17 cellular contexts compared by ENCODE assay signal in the genomic region with DNA sequence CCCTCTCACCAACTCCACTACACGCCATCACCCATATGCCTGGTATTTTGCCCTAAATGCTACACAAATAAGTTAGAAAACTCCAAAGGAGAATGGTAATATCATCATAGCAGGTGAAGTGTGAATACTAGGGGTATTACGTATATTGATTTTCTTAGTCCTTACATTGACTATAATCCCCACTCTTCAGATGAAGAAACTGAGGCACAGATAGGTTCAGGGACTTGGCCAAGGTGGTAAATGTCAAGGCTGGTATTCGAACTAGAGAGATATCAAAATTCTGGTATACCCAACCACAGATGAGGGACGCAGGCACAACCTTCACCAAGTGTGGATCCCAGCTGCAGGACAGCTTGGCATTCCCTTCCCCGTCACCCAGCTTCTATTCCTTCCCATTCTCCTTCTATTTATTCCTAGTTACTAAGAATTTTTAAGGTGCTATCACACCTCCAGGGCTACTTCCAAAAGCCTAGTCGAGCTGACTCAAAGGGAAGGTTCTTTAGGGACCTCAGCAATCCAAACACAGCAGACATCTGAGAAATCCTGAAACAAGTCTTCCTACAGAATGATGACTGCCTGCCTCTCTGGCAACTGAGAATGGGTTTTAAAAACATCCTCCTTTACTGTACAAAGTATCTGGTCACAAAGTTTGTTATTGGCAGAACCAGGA. TPM values are rescaled to one million over a fixed set of nuclear protein-coding genes. Genes with fewer than 3 reads are reported as not detected.
DNase-seq lines count a peak whose midpoint lies in the region; ATAC-seq and TF ChIP-seq lines count a peak whose summit lies in the region.
"Had no signal": no experiment of that assay in that cellular context is flagged by ENCODE, and none has a peak within 500 bp of the region (broad histone marks: within the 10 kb centered on the region; RNA-seq: fewer than 3 reads in every experiment).

No MANE protein-coding gene starts in this region.

- no peak for TF ChIP-seq RAD21 in IMR-90 (IDR thresholded peaks at IDR 0.05; ENCODE audit: low read length)

- peaks cover 17% of the 10 kb centered on the region for H3K9me1 ChIP-seq in IMR-90 (ENCODE audit: insufficient read depth, low read length)

- no peak for DNase-seq in T-helper 2 cell treated with Interferon-gamma antibody and Interleukin-4, amounts not matched to agents 5 μg/mL and 100 μg/mL, for 36 hours (ENCODE audit: low spot score)
- no peak for DNase-seq in T-helper 2 cell
- no peak for DNase-seq in IMR-90
- no peak for DNase-seq in central memory CD8-positive, alpha-beta T cell (ENCODE audit: low spot score in 2 of 2)
- DNase-seq in smooth muscle cell (lab: John Stamatoyannopoulos, UW; ENCODE audit: unreplicated experiment): no peak
- DNase-seq in foreskin keratinocyte: no peak
- DNase-seq in NCI-H526 treated with DMSO at 0.1 percent for 48 hours (lab: John Stamatoyannopoulos, UW): no peak
- no peak for DNase-seq in DMS153 treated with DMSO at 0.1 percent for 48 hours (lab: John Stamatoyannopoulos, UW; ENCODE audit: unreplicated experiment)
- DNase-seq: 8988T; activated CD8-positive, alpha-beta memory T cell treated with anti-CD3 and anti-CD28 coated beads for 24 hours; activated naive CD4-positive, alpha-beta T cell treated with anti-CD3 and anti-CD28 coated beads, Interleukin-2, amount 50 U/mL, for 16 hours; foreskin melanocyte; KBM-7; NCI-H1105; NCI-H2227 treated with DMSO at 0.1 percent for 48 hours; occipital lobe; SJCRH30 had no signal

- H2BK5ac ChIP-seq in IMR-90 (ENCODE audit: low read depth, low read length, poor library complexity, severe bottlenecking): no peak overlapping the region

- H3K27me3 Mint-ChIP-seq in T-helper 2 cell treated with Interferon-gamma antibody and Interleukin-4, amounts not matched to agents 5 μg/mL and 100 μg/mL, for 36 hours (ENCODE audit: low read depth): no peaks in the 10 kb centered on the region
- H3K27me3 Mint-ChIP-seq in central memory CD8-positive, alpha-beta T cell: no peaks in the 10 kb centered on the region

- 0 out of 3 replicates have a peak overlapping the region, but pooled peaks have one; percentile 49 for H2BK15ac ChIP-seq in IMR-90 (ENCODE audit: low read depth, low read length)

- H3K4me1 ChIP-seq in IMR-90 (ENCODE audit: control insufficient read depth, insufficient read depth, low read length): peaks cover 23% of the 10 kb centered on the region
- peaks cover 40% of the 10 kb centered on the region for H3K4me1 ChIP-seq in smooth muscle cell (ENCODE audit: low read depth)
- H3K4me1 ChIP-seq in foreskin keratinocyte: peaks cover 30% of the 10 kb centered on the region

- intact Hi-C loops in IMR-90 (cut with micrococcal nuclease): loop anchor here (1.0 kb wide), 1 partner anchor 9 kb away; no protein-coding TSS in a partner anchor

- no peak overlapping the region for H2BK120ac ChIP-seq in IMR-90 (ENCODE audit: low read depth, low read length)

- H4K5ac ChIP-seq in IMR-90 (ENCODE audit: low read depth, low read length): no peak overlapping the region

- H3K4ac ChIP-seq in IMR-90 (ENCODE audit: low read depth, low read length): peak overlapping the region; percentile 4; the same call in 1 of the 2 replicates

- peak overlapping the region; percentile 10; the same call in 1 of the 2 replicates for H3K4me2 ChIP-seq in IMR-90 (ENCODE audit: low read depth, low read length)
- H3K4me2 ChIP-seq in smooth muscle cell: peak overlapping the region; percentile 72

- no peak overlapping the region for H4K91ac ChIP-seq in IMR-90 (ENCODE audit: insufficient read depth, low read depth, low read length)

- H3K56ac ChIP-seq in IMR-90 (ENCODE audit: extremely low read depth, insufficient read depth, low read length): no peak overlapping the region

- H3K14ac ChIP-seq in IMR-90 (replicated peaks; ENCODE audit: low read depth, low read length): no peak overlapping the region

- CTCF ChIA-PET in IMR-90 (lab: Yijun Ruan, JAX): no interaction called here

- dilution Hi-C loops in IMR-90 (cut with HindIII; ENCODE audit: low sequenced_read_pairs, unreplicated experiment): no loop called here

- H3K36me3 ChIP-seq in IMR-90 (ENCODE audit: control insufficient read depth, insufficient read depth, low read length) (0 out of 2 replicates have a peak, but pooled peaks cover 1% of the 10 kb centered on the region), smooth muscle cell (ENCODE audit: low read depth) (no peaks in the 10 kb centered on the region)
- H3K36me3 ChIP-seq: SJCRH30 had no signal

- H3K27ac ChIP-seq in IMR-90 (ENCODE audit: insufficient read depth, low read length) (no peak overlapping the region), smooth muscle cell (ENCODE audit: low read depth) (peak overlapping the region; percentile 96), foreskin keratinocyte (no peak overlapping the region)
- H3K27ac ChIP-seq: SJCRH30 had no signal

- POLR2A ChIA-PET in IMR-90 (lab: Charles Lee; ENCODE audit: unreplicated experiment): no interaction called here

- no peaks in the 10 kb centered on the region for H3K9me3 Mint-ChIP-seq in T-helper 2 cell treated with Interferon-gamma antibody and Interleukin-4, amounts not matched to agents 5 μg/mL and 100 μg/mL, for 36 hours
- no peaks in the 10 kb centered on the region for H3K9me3 Mint-ChIP-seq in central memory CD8-positive, alpha-beta T cell

- peak overlapping the region; percentile 17; the same call in 1 of the 2 replicates for H3K18ac ChIP-seq in IMR-90 (ENCODE audit: low read depth, low read length)

- H2AK5ac ChIP-seq in IMR-90 (ENCODE audit: low read depth, low read length): peak overlapping the region; percentile 79; the same call in 1 of the 2 replicates

- H4K20me1 ChIP-seq in IMR-90 (ENCODE audit: insufficient read depth, low read length): peaks cover 21% of the 10 kb centered on the region; the same call in 1 of the 2 replicates
- H4K20me1 ChIP-seq in smooth muscle cell (ENCODE audit: low read depth): peaks cover 6% of the 10 kb centered on the region

- H3K79me1 ChIP-seq in IMR-90 (ENCODE audit: low read depth in 1 of 2, low read length in 2 of 2): peaks cover 30 to 57% of the 10 kb centered on the region in 2 experiments

- no peaks in the 10 kb centered on the region for H3K9me3 ChIP-seq in IMR-90 (ENCODE audit: control insufficient read depth, insufficient read depth, low read length)
- H3K9me3 ChIP-seq in smooth muscle cell (replicated peaks; ENCODE audit: low read depth): no peaks in the 10 kb centered on the region
- H3K9me3 ChIP-seq: SJCRH30 had no signal

- peaks cover 51% of the 10 kb centered on the region for H3F3A ChIP-seq in smooth muscle cell (ENCODE audit: low read depth)

- H3K4me3 ChIP-seq in IMR-90 (ENCODE audit: insufficient read depth, low read depth, low read length) (no peak overlapping the region), smooth muscle cell (no peak overlapping the region)
- H3K4me3 ChIP-seq: SJCRH30 had no signal

- peaks cover 29% of the 10 kb centered on the region for H3K36me3 Mint-ChIP-seq in T-helper 2 cell treated with Interferon-gamma antibody and Interleukin-4, amounts not matched to agents 5 μg/mL and 100 μg/mL, for 36 hours (ENCODE audit: low read depth)
- peaks cover 18% of the 10 kb centered on the region for H3K36me3 Mint-ChIP-seq in central memory CD8-positive, alpha-beta T cell (ENCODE audit: insufficient read depth)

- no TSS peak for BruUV-seq in IMR-90 (replicated peaks; lab: Mats Ljungman, UMichigan)

- in situ Hi-C loops in IMR-90 (cut with MboI; ENCODE audit: low sequenced_read_pairs): no loop called here

- peaks cover 77% of the 10 kb centered on the region for H3K4me1 Mint-ChIP-seq in T-helper 2 cell treated with Interferon-gamma antibody and Interleukin-4, amounts not matched to agents 5 μg/mL and 100 μg/mL, for 36 hours (ENCODE audit: low read depth)
- H3K4me1 Mint-ChIP-seq in central memory CD8-positive, alpha-beta T cell: peaks cover 67% of the 10 kb centered on the region

- H3K27me3 ChIP-seq in IMR-90 (ENCODE audit: control insufficient read depth, insufficient read depth, low read length) (no peaks in the 10 kb centered on the region), smooth muscle cell (ENCODE audit: low read depth) (no peaks in the 10 kb centered on the region), foreskin keratinocyte (no peaks in the 10 kb centered on the region)
- H3K27me3 ChIP-seq: SJCRH30 had no signal

- no CpG with 5 or more reads among the region's 6 CpGs for WGBS in IMR-90 (ENCODE audit: extremely low coverage in 2 of 2, insufficient read length in 1 of 2), 2 experiments
- WGBS in smooth muscle cell (ENCODE audit: low lambda C conversion rate): 84% methylated on average over 6 of the region's 6 CpGs

- TF ChIP-seq CTCF in IMR-90 (conservative IDR thresholded peaks at IDR 0.05; ENCODE audit: low read depth, low read length) (no peak), smooth muscle cell (IDR thresholded peaks at IDR 0.05; ENCODE audit: borderline replicate concordance, insufficient read depth, poor library complexity, severe bottlenecking) (no peak), foreskin keratinocyte (conservative IDR thresholded peaks at IDR 0.05) (no peak)

- H3K23ac ChIP-seq in IMR-90 (ENCODE audit: low read depth, low read length): no peak overlapping the region

- ATAC-seq in IMR-90 (ENCODE audit: low read depth) (no peak; the same call in 1 of the 2 replicates), foreskin keratinocyte (no peak)
- no peak for ATAC-seq in central memory CD8-positive, alpha-beta T cell (replicated peaks; ENCODE audit: extremely low read depth, poor library complexity, severe bottlenecking)

- TF ChIP-seq POLR2A in IMR-90 (IDR thresholded peaks at IDR 0.05; ENCODE audit: low read depth, low read length): no peak

- no peak overlapping the region for H2BK20ac ChIP-seq in IMR-90 (ENCODE audit: low read depth, low read length)

- no peak overlapping the region for H3K9ac ChIP-seq in IMR-90 (ENCODE audit: low read depth, low read length)
- peak overlapping the region; percentile 38 for H3K9ac ChIP-seq in smooth muscle cell (ENCODE audit: low read depth)

- H2AFZ ChIP-seq in IMR-90 (replicated peaks; ENCODE audit: low read length, poor library complexity) (no peak overlapping the region), smooth muscle cell (ENCODE audit: low read depth) (no peak overlapping the region)

- H3K79me2 ChIP-seq in smooth muscle cell (ENCODE audit: low read depth): peaks cover 45% of the 10 kb centered on the region

- no peak overlapping the region for H2AK9ac ChIP-seq in IMR-90 (replicated peaks; ENCODE audit: low read depth, low read length, poor library complexity)

- no peak overlapping the region for H3K4me3 Mint-ChIP-seq in T-helper 2 cell treated with Interferon-gamma antibody and Interleukin-4, amounts not matched to agents 5 μg/mL and 100 μg/mL, for 36 hours
- no peak overlapping the region for H3K4me3 Mint-ChIP-seq in central memory CD8-positive, alpha-beta T cell

- peak overlapping the region; percentile 61 for H3K27ac Mint-ChIP-seq in T-helper 2 cell treated with Interferon-gamma antibody and Interleukin-4, amounts not matched to agents 5 μg/mL and 100 μg/mL, for 36 hours
- H3K27ac Mint-ChIP-seq in central memory CD8-positive, alpha-beta T cell (ENCODE audit: low read depth): peak overlapping the region; percentile 49

- H4K8ac ChIP-seq in IMR-90 (ENCODE audit: low read depth in 2 of 2, low read length in 2 of 2): no peak overlapping the region

RNA-seq across cellular contexts. Expression of a gene that starts 32.6 kb away (rescaled TPM):
- total RNA-seq in IMR-90 (2012; rRNA removed) (11.1 and 13.9 TPM in 2 replicates), smooth muscle cell (40.6 and 45.8 TPM in 2 replicates), foreskin keratinocyte (7.2 and 11.9 TPM in 2 replicates)
- polyA plus RNA-seq in IMR-90 (2012; rRNA removed) (7.3 and 9.7 TPM in 2 replicates), smooth muscle cell (17.9 and 22.8 TPM in 2 replicates), foreskin keratinocyte (2.4 and 3.0 TPM in 2 replicates)
- 3.4 and 8.9 TPM in 2 replicates for polyA plus RNA-seq in IMR-90 (2012; cell fraction: cytosol; rRNA removed)
- polyA plus RNA-seq in IMR-90 (2012; cell fraction: nucleus; rRNA removed; ENCODE audit: low replicate concordance): 20.5 and 29.3 TPM in 2 replicates
